Comparison of ENCODE assay signal across 1 cellular context in genomic region chr5:40570408-40571129, GRCh38.
TF ChIP-seq lines count a peak whose summit lies in the region.

No MANE protein-coding gene starts in this region.

TF ChIP-seq in GM12878, 131 proteins besides CTCF, POLR2A, EP300 and RAD21 (continued from another document):
- TF ChIP-seq ZBTB4 (CRISPR knock-in tag; IDR thresholded peaks at IDR 0.05) (no peak), POLR2AphosphoS5 (IDR thresholded peaks at IDR 0.05; ENCODE audit: low read length) (no peak), FOXM1 (IDR thresholded peaks at IDR 0.05; ENCODE audit: low read depth, low read length) (peak; percentile 81), NR2F1 (conservative IDR thresholded peaks at IDR 0.05) (peak; percentile 60), CREB1 (IDR thresholded peaks at IDR 0.05; ENCODE audit: low read depth) (0 out of 2 replicates have a peak, but pooled peaks have one; percentile 41), ATF7 (IDR thresholded peaks at IDR 0.05; ENCODE audit: low read depth) (peak; percentile 57), CHD2 (IDR thresholded peaks at IDR 0.05; ENCODE audit: borderline replicate concordance, low read depth, low read length) (no peak), CEBPB (IDR thresholded peaks at IDR 0.05; ENCODE audit: borderline replicate concordance in 1 of 2, low read depth in 2 of 2, low read length in 2 of 2) (no peak), ZBED1 (IDR thresholded peaks at IDR 0.05; ENCODE audit: borderline replicate concordance) (peak; percentile 60; the same call in 1 of the 2 replicates), SMAD1 (IDR thresholded peaks at IDR 0.05; ENCODE audit: low read depth, partially characterized antibody) (no peak), BCL3 (IDR thresholded peaks at IDR 0.05; ENCODE audit: borderline replicate concordance, insufficient read depth, low read depth, low read length, poor library complexity, severe bottlenecking) (peak; percentile 20), MEF2A (IDR thresholded peaks at IDR 0.05; ENCODE audit: insufficient read depth, low read depth, low read length) (peak; percentile 67; the same call in 1 of the 2 replicates), NFIC (IDR thresholded peaks at IDR 0.05; ENCODE audit: low read depth, low read length) (peak; percentile 83), WRNIP1 (IDR thresholded peaks at IDR 0.05; ENCODE audit: borderline replicate concordance, low read depth, low read length) (no peak), EED (IDR thresholded peaks at IDR 0.05; ENCODE audit: low read depth) (0 out of 2 replicates have a peak, but pooled peaks have one; percentile 39), PKNOX1 (IDR thresholded peaks at IDR 0.05) (peak; percentile 48; the same call in 1 of the 2 replicates), IRF3 (IDR thresholded peaks at IDR 0.05) (no peak), JUNB (IDR thresholded peaks at IDR 0.05) (peak; percentile 79), CBFB (IDR thresholded peaks at IDR 0.05; ENCODE audit: low read depth) (0 out of 2 replicates have a peak, but pooled peaks have one; percentile 59), PAX5 (IDR thresholded peaks at IDR 0.05; ENCODE audit: borderline replicate concordance, low read depth, low read length) (peak; percentile 99), ZNF217 (IDR thresholded peaks at IDR 0.05) (peak; percentile 98), POU2F2 (IDR thresholded peaks at IDR 0.05; ENCODE audit: borderline replicate concordance, low read depth, low read length) (peak; percentile 41; the same call in 1 of the 3 replicates)
TF ChIP-seq in GM12878: peak in this region for 18.
